ENCODE assay signal across 1 cellular context in the genomic region with DNA sequence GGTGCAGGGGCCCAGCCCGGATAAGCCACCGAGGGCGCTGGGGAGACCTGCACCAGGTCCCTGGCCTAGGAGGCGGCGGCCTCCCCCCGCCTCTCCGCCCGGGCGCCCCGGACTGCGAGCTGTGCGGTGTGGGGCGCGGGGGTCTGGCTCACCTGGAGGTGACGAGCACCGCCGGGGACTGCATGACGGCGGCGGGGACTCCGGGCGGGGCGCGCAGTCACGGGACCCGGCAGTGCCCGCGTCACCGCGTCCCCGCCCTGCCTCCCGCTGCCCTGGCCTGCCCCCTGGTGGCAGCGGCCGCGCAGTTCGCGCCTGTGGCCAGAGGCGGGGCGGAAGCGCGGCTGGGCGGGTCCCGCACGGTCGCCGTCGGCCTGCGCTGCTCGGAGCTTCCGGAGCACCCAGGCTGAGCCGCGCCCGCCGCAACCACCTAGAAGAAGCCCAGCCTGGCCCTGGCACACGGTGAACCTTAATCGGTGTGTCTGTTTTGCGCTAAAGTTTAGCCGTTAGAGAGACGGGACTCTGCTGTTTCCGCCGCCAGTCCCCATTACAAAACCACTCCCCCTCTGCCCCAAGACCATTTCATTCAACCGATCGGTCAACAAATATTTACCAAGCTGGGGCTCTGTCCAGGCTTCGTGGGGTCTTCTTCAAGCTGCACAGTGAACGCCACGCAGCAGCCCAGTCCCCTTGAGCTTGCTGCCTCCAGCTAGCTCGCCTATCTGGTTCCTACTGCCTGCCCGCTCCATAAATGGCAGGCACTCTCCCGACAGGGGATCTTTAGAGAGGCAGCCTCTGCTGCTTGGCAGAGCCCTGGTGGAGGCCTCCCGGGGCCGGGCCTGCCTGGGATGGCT.
TF ChIP-seq lines count a peak whose summit lies in the region.

A gene with protein sequence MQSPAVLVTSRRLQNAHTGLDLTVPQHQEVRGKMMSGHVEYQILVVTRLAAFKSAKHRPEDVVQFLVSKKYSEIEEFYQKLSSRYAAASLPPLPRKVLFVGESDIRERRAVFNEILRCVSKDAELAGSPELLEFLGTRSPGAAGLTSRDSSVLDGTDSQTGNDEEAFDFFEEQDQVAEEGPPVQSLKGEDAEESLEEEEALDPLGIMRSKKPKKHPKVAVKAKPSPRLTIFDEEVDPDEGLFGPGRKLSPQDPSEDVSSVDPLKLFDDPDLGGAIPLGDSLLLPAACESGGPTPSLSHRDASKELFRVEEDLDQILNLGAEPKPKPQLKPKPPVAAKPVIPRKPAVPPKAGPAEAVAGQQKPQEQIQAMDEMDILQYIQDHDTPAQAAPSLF (minus strand): TSS at position 219 of the 851 bp plus-strand sequence. CDS start 35 bp downstream, at position 184.

TF ChIP-seq in HepG2, 621 proteins besides CTCF, POLR2A, EP300 and RAD21 (continued from another document and continues in another):
- TF ChIP-seq, protein P1, sequence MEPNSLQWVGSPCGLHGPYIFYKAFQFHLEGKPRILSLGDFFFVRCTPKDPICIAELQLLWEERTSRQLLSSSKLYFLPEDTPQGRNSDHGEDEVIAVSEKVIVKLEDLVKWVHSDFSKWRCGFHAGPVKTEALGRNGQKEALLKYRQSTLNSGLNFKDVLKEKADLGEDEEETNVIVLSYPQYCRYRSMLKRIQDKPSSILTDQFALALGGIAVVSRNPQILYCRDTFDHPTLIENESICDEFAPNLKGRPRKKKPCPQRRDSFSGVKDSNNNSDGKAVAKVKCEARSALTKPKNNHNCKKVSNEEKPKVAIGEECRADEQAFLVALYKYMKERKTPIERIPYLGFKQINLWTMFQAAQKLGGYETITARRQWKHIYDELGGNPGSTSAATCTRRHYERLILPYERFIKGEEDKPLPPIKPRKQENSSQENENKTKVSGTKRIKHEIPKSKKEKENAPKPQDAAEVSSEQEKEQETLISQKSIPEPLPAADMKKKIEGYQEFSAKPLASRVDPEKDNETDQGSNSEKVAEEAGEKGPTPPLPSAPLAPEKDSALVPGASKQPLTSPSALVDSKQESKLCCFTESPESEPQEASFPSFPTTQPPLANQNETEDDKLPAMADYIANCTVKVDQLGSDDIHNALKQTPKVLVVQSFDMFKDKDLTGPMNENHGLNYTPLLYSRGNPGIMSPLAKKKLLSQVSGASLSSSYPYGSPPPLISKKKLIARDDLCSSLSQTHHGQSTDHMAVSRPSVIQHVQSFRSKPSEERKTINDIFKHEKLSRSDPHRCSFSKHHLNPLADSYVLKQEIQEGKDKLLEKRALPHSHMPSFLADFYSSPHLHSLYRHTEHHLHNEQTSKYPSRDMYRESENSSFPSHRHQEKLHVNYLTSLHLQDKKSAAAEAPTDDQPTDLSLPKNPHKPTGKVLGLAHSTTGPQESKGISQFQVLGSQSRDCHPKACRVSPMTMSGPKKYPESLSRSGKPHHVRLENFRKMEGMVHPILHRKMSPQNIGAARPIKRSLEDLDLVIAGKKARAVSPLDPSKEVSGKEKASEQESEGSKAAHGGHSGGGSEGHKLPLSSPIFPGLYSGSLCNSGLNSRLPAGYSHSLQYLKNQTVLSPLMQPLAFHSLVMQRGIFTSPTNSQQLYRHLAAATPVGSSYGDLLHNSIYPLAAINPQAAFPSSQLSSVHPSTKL (CRISPR knock-in tag; IDR thresholded peaks at IDR 0.05), result peak; percentile 72
- TF ChIP-seq ZNF616 (CRISPR knock-in tag; IDR thresholded peaks at IDR 0.05; ENCODE audit: low read depth) (peak; percentile 79), ZFY (CRISPR knock-in tag; IDR thresholded peaks at IDR 0.05) (peak; percentile 91), PLRG1 (conservative IDR thresholded peaks at IDR 0.05) (no peak), SAFB2 (CRISPR knock-in tag; IDR thresholded peaks at IDR 0.05; ENCODE audit: borderline replicate concordance, low read depth) (peak; percentile 95; the same call in 1 of the 2 replicates), ZNF30 (CRISPR knock-in tag; IDR thresholded peaks at IDR 0.05) (no peak), ZNF230 (CRISPR knock-in tag; IDR thresholded peaks at IDR 0.05) (peak; percentile 96), ZNF451 (CRISPR knock-in tag; IDR thresholded peaks at IDR 0.05) (peak; percentile 82; the same call in 1 of the 2 replicates), CBX2 (IDR thresholded peaks at IDR 0.05; ENCODE audit: low read depth, low read length) (no peak), CBX2 (CRISPR knock-in tag; IDR thresholded peaks at IDR 0.05; ENCODE audit: low read depth) (no peak), ZNF430 (CRISPR knock-in tag; IDR thresholded peaks at IDR 0.05) (peak; percentile 85), NFIB (CRISPR knock-in tag; IDR thresholded peaks at IDR 0.05; ENCODE audit: borderline replicate concordance) (no peak), ZNF124 (CRISPR knock-in tag; IDR thresholded peaks at IDR 0.05) (peak; percentile 90), ZNF251 (CRISPR knock-in tag; IDR thresholded peaks at IDR 0.05) (no peak), LCORL (IDR thresholded peaks at IDR 0.05) (no peak), LCORL (CRISPR knock-in tag; IDR thresholded peaks at IDR 0.05) (peak; percentile 64; the same call in 1 of the 2 replicates), RARG (CRISPR knock-in tag; IDR thresholded peaks at IDR 0.05; ENCODE audit: low read depth) (no peak), SALL2 (CRISPR knock-in tag; IDR thresholded peaks at IDR 0.05) (peak; percentile 97; the same call in 1 of the 2 replicates), KLF9 (CRISPR knock-in tag; IDR thresholded peaks at IDR 0.05; ENCODE audit: low read depth) (no peak; the same call in 1 of the 2 replicates), ZMYM2 (CRISPR knock-in tag; IDR thresholded peaks at IDR 0.05) (no peak), ATM (IDR thresholded peaks at IDR 0.05; ENCODE audit: borderline replicate concordance) (no peak), ZNF83 (CRISPR knock-in tag; IDR thresholded peaks at IDR 0.05; ENCODE audit: borderline replicate concordance) (no peak), SMAD1 (CRISPR knock-in tag; IDR thresholded peaks at IDR 0.05; ENCODE audit: borderline replicate concordance, low read depth) (peak; percentile 72), IRX3 (CRISPR knock-in tag; IDR thresholded peaks at IDR 0.05; ENCODE audit: borderline replicate concordance, low read depth) (no peak), HCFC1 (IDR thresholded peaks at IDR 0.05; ENCODE audit: low read depth, low read length) (peak; percentile 23), ZNF354B (CRISPR knock-in tag; IDR thresholded peaks at IDR 0.05) (no peak), ZNF235 (CRISPR knock-in tag; IDR thresholded peaks at IDR 0.05; ENCODE audit: borderline replicate concordance) (peak; percentile 99), CBFB (CRISPR knock-in tag; IDR thresholded peaks at IDR 0.05) (peak; percentile 77), ZNF431 (CRISPR knock-in tag; IDR thresholded peaks at IDR 0.05; ENCODE audit: borderline replicate concordance, low read depth) (no peak; the same call in none of the 2 replicates), CAMTA2 (CRISPR knock-in tag; IDR thresholded peaks at IDR 0.05; ENCODE audit: borderline replicate concordance) (no peak; the same call in none of the 2 replicates), ATF1 (CRISPR knock-in tag; IDR thresholded peaks at IDR 0.05) (no peak), NFATC3 (CRISPR knock-in tag; IDR thresholded peaks at IDR 0.05) (no peak), DMAP1 (CRISPR knock-in tag; IDR thresholded peaks at IDR 0.05) (peak; percentile 74), NR3C1 (CRISPR knock-in tag; IDR thresholded peaks at IDR 0.05) (no peak), ZNF180 (CRISPR knock-in tag; IDR thresholded peaks at IDR 0.05; ENCODE audit: borderline replicate concordance, low read depth) (no peak), ZNF577 (CRISPR knock-in tag; IDR thresholded peaks at IDR 0.05; ENCODE audit: borderline replicate concordance, low read depth) (no peak), CHCHD3 (CRISPR knock-in tag; IDR thresholded peaks at IDR 0.05) (no peak), MEF2D (CRISPR knock-in tag; IDR thresholded peaks at IDR 0.05) (peak; percentile 15; the same call in 1 of the 2 replicates), SIX1 (CRISPR knock-in tag; IDR thresholded peaks at IDR 0.05; ENCODE audit: borderline replicate concordance) (no peak), ADNP (CRISPR knock-in tag; IDR thresholded peaks at IDR 0.05) (0 out of 2 replicates have a peak, but pooled peaks have one; percentile 9), ZNF792 (CRISPR knock-in tag; IDR thresholded peaks at IDR 0.05) (peak; percentile 68; the same call in 1 of the 2 replicates), ESRRA (CRISPR knock-in tag; IDR thresholded peaks at IDR 0.05; ENCODE audit: low read depth) (peak; percentile 90)
- TF ChIP-seq, protein P2, sequence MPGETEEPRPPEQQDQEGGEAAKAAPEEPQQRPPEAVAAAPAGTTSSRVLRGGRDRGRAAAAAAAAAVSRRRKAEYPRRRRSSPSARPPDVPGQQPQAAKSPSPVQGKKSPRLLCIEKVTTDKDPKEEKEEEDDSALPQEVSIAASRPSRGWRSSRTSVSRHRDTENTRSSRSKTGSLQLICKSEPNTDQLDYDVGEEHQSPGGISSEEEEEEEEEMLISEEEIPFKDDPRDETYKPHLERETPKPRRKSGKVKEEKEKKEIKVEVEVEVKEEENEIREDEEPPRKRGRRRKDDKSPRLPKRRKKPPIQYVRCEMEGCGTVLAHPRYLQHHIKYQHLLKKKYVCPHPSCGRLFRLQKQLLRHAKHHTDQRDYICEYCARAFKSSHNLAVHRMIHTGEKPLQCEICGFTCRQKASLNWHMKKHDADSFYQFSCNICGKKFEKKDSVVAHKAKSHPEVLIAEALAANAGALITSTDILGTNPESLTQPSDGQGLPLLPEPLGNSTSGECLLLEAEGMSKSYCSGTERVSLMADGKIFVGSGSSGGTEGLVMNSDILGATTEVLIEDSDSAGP (CRISPR knock-in tag; IDR thresholded peaks at IDR 0.05; ENCODE audit: borderline replicate concordance), result peak; percentile 82
- TF ChIP-seq, protein P3, sequence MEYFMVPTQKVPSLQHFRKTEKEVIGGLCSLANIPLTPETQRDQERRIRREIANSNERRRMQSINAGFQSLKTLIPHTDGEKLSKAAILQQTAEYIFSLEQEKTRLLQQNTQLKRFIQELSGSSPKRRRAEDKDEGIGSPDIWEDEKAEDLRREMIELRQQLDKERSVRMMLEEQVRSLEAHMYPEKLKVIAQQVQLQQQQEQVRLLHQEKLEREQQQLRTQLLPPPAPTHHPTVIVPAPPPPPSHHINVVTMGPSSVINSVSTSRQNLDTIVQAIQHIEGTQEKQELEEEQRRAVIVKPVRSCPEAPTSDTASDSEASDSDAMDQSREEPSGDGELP (IDR thresholded peaks at IDR 0.05; ENCODE audit: borderline replicate concordance, low read depth), result no peak
- TF ChIP-seq, protein P4, sequence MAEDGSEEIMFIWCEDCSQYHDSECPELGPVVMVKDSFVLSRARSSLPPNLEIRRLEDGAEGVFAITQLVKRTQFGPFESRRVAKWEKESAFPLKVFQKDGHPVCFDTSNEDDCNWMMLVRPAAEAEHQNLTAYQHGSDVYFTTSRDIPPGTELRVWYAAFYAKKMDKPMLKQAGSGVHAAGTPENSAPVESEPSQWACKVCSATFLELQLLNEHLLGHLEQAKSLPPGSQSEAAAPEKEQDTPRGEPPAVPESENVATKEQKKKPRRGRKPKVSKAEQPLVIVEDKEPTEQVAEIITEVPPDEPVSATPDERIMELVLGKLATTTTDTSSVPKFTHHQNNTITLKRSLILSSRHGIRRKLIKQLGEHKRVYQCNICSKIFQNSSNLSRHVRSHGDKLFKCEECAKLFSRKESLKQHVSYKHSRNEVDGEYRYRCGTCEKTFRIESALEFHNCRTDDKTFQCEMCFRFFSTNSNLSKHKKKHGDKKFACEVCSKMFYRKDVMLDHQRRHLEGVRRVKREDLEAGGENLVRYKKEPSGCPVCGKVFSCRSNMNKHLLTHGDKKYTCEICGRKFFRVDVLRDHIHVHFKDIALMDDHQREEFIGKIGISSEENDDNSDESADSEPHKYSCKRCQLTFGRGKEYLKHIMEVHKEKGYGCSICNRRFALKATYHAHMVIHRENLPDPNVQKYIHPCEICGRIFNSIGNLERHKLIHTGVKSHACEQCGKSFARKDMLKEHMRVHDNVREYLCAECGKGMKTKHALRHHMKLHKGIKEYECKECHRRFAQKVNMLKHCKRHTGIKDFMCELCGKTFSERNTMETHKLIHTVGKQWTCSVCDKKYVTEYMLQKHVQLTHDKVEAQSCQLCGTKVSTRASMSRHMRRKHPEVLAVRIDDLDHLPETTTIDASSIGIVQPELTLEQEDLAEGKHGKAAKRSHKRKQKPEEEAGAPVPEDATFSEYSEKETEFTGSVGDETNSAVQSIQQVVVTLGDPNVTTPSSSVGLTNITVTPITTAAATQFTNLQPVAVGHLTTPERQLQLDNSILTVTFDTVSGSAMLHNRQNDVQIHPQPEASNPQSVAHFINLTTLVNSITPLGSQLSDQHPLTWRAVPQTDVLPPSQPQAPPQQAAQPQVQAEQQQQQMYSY (CRISPR knock-in tag; IDR thresholded peaks at IDR 0.05), result no peak
- TF ChIP-seq, protein P5, sequence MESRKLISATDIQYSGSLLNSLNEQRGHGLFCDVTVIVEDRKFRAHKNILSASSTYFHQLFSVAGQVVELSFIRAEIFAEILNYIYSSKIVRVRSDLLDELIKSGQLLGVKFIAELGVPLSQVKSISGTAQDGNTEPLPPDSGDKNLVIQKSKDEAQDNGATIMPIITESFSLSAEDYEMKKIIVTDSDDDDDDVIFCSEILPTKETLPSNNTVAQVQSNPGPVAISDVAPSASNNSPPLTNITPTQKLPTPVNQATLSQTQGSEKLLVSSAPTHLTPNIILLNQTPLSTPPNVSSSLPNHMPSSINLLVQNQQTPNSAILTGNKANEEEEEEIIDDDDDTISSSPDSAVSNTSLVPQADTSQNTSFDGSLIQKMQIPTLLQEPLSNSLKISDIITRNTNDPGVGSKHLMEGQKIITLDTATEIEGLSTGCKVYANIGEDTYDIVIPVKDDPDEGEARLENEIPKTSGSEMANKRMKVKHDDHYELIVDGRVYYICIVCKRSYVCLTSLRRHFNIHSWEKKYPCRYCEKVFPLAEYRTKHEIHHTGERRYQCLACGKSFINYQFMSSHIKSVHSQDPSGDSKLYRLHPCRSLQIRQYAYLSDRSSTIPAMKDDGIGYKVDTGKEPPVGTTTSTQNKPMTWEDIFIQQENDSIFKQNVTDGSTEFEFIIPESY (CRISPR knock-in tag; IDR thresholded peaks at IDR 0.05), result peak; percentile 19; the same call in 1 of the 2 replicates
- TF ChIP-seq, protein P6, sequence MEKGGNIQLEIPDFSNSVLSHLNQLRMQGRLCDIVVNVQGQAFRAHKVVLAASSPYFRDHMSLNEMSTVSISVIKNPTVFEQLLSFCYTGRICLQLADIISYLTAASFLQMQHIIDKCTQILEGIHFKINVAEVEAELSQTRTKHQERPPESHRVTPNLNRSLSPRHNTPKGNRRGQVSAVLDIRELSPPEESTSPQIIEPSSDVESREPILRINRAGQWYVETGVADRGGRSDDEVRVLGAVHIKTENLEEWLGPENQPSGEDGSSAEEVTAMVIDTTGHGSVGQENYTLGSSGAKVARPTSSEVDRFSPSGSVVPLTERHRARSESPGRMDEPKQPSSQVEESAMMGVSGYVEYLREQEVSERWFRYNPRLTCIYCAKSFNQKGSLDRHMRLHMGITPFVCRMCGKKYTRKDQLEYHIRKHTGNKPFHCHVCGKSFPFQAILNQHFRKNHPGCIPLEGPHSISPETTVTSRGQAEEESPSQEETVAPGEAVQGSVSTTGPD (CRISPR knock-in tag; IDR thresholded peaks at IDR 0.05), result no peak
- TF ChIP-seq, protein P7, sequence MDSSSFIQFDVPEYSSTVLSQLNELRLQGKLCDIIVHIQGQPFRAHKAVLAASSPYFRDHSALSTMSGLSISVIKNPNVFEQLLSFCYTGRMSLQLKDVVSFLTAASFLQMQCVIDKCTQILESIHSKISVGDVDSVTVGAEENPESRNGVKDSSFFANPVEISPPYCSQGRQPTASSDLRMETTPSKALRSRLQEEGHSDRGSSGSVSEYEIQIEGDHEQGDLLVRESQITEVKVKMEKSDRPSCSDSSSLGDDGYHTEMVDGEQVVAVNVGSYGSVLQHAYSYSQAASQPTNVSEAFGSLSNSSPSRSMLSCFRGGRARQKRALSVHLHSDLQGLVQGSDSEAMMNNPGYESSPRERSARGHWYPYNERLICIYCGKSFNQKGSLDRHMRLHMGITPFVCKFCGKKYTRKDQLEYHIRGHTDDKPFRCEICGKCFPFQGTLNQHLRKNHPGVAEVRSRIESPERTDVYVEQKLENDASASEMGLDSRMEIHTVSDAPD (CRISPR knock-in tag; IDR thresholded peaks at IDR 0.05), result no peak; the same call in 1 of the 2 replicates
